Comparison of ENCODE assay signal across 15 cellular contexts in the genomic region with DNA sequence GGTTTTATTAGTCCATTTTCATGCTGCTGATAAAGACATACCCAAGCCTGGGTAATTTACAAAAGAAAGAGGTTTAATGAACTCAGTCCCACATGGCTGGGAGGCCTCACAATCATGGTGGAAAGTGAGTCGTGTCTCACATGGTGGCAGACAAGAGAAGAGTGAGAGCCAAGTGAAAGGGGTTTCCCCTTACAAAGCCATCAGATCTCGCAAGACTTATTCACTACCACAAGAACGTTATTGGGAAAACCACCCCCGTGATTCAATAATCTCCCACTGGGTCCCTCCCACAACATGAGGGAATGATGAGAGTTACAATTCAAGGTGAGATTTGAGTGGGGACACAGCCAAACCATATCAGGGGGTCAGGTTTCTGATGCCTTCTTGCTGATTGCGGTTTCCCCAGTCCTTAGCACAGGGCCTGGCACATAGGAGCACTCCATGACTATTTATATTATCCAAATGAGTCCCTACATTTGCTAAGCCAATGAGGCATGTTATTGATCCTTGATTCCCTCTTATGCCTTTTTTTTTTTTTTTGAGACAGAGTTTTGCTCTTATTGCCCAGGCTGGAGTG. TPM values are rescaled to one million over a fixed set of nuclear protein-coding genes. Genes with fewer than 3 reads are reported as not detected.
A peak's percentile ranks its signal among the peaks of the same experiment; 100 is the strongest.
DNase-seq lines count a peak whose midpoint lies in the region; FAIRE-seq and TF ChIP-seq lines count a peak whose summit lies in the region.
"Had no signal": no experiment of that assay in that cellular context is flagged by ENCODE, and none has a peak within 500 bp of the region (broad histone marks: within the 10 kb centered on the region; RNA-seq: fewer than 3 reads in every experiment).

No MANE protein-coding gene starts in this region.

- TF ChIP-seq CTCF in astrocyte of the cerebellum (IDR thresholded peaks at IDR 0.05; ENCODE audit: low read depth, low read length, missing control alignments), result no peak

- no peak for FAIRE-seq in GM19239 (lab: Jason Lieb, UNC)

- DNase-seq in CD1c-positive myeloid dendritic cell (ENCODE audit: extremely low spot score) (peak; percentile 8), HT1080 (ENCODE audit: low read depth) (peak; percentile 9), astrocyte of the cerebellum (ENCODE audit: low read depth) (peak; percentile 8), GM19239 (ENCODE audit: insufficient read length, low spot score) (no peak), AG08396 (ENCODE audit: low spot score) (no peak), LoVo (ENCODE audit: low spot score) (no peak)
- peak; percentile 56 for DNase-seq in stimulated activated CD4-positive, alpha-beta T cell treated with anti-CD3 and anti-CD28 coated beads, Interleukin-15, amount 100 ng/mL, for 24 hours
- DNase-seq: CD4-positive, CD25-positive, alpha-beta regulatory T cell; NCI-H1436 treated with DMSO at 0.1 percent for 48 hours; NCI-H510A; ovary; Peyer's patch; stomach had no signal

- H3K4me3 ChIP-seq in astrocyte of the cerebellum (ENCODE audit: low read depth, low read length), result no peak overlapping the region
- H3K4me3 ChIP-seq: ascending aorta, gastroesophageal sphincter, ovary, Peyer's patch, stomach had no signal

- in situ Hi-C loops in astrocyte of the cerebellum (cut with HindIII; ENCODE audit: low sequenced_read_pairs), result no loop called here

RNA-seq across cellular contexts. Expression of gene PAXBP1, which starts 35.3 kb away (rescaled TPM):
- total RNA-seq in HT1080 (2014; rRNA removed; shearing (Covaris generic)), result 20.3 and 21.1 TPM in 2 replicates
- polyA plus RNA-seq in HT1080 (2015; cell fraction: cytosol; rRNA removed), result 14.4 and 15.9 TPM in 2 replicates
- polyA plus RNA-seq in HT1080 (2015; cell fraction: nucleus; rRNA removed), result 159 and 169 TPM in 2 replicates

Comparison
In these comparisons a context has a peak if more than half of its experiments do, and no peak if none do; other contexts are left out.
1. DNase-seq: peak in CD1c-positive myeloid dendritic cell (single experiment), HT1080 (single experiment), astrocyte of the cerebellum (single experiment) and stimulated activated CD4-positive, alpha-beta T cell treated with anti-CD3 and anti-CD28 coated beads, Interleukin-15, amount 100 ng/mL, for 24 hours (single experiment); none in GM19239 (single experiment), AG08396 (single experiment) and LoVo (single experiment).